In the genomic region with DNA sequence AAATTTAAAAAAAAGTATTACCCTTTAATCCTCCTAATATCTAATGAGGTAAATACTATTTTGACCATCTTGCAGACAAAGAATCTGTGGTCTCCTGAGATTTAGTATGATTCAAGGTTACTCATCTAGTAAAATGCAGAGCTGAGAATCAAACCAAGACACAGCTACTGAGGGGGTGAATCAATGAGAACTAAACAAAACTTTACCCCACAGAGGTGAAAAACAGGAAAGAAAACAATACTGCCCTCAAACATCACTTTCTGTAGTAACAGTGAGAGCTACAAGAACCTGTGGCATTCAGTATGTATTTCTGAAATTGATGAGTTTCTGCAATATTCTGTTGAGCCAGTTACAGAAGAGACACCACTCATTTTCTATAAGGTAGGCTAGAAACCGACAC, we compare ENCODE assay signal across 2 cellular contexts.
TF ChIP-seq lines count a peak whose summit lies in the region.

No MANE protein-coding gene starts in this region.

TF ChIP-seq in IMR-90, 13 proteins besides CTCF, POLR2A, EP300 and RAD21:
- TF ChIP-seq BHLHE40 (IDR thresholded peaks at IDR 0.05; ENCODE audit: low read depth, low read length) (no peak), FOS (IDR thresholded peaks at IDR 0.05; ENCODE audit: low read depth, low read length) (0 out of 2 replicates have a peak, but pooled peaks have one; percentile 10)

TF ChIP-seq in endothelial cell of umbilical vein, 7 proteins besides CTCF, POLR2A, EP300 and RAD21:
- TF ChIP-seq MYC (IDR thresholded peaks at IDR 0.05; ENCODE audit: low read depth, low read length) (no peak), FOS (IDR thresholded peaks at IDR 0.05; ENCODE audit: borderline replicate concordance, insufficient read depth, low read length) (peak; percentile 52), EZH2 (IDR thresholded peaks at IDR 0.05; ENCODE audit: borderline replicate concordance, low read depth, low read length, severe bottlenecking) (no peak), GATA2 (IDR thresholded peaks at IDR 0.05; ENCODE audit: insufficient read depth, insufficient read length, low read depth, low read length) (no peak), JUN (IDR thresholded peaks at IDR 0.05; ENCODE audit: borderline replicate concordance, insufficient read depth, insufficient read length, low read depth) (no peak), POLR2AphosphoS5 (IDR thresholded peaks at IDR 0.05; ENCODE audit: insufficient read depth, low read depth, low read length) (peak; percentile 17)
- TF ChIP-seq, protein P1, sequence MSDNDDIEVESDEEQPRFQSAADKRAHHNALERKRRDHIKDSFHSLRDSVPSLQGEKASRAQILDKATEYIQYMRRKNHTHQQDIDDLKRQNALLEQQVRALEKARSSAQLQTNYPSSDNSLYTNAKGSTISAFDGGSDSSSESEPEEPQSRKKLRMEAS (IDR thresholded peaks at IDR 0.05; ENCODE audit: insufficient read depth, insufficient read length): no peak
